Comparison of ENCODE assay signal across 22 cellular contexts in genomic region chr12:124816295-124816854, GRCh38.
"Had no signal": no experiment of that assay in that cellular context is flagged by ENCODE, and none has a peak within 500 bp of the region (broad histone marks: within the 10 kb centered on the region; RNA-seq: fewer than 3 reads in every experiment).

No MANE protein-coding gene starts in this region.

- H3K4me3 ChIP-seq: ascending aorta, breast epithelium, hepatocyte, lower lobe of right lung, prostate gland, right atrium auricular region, skin epidermis had no signal

- H2AFZ ChIP-seq: hepatocyte had no signal

- H3K27me3 ChIP-seq: ascending aorta, breast epithelium, hepatocyte, right atrium auricular region had no signal

- H3K4me1 ChIP-seq: ascending aorta, breast epithelium, lower lobe of right lung, prostate gland, right atrium auricular region had no signal

- H3K36me3 ChIP-seq: breast epithelium, prostate gland had no signal

- DNase-seq: activated CD4-positive, alpha-beta T cell treated with anti-CD3 and anti-CD28 coated beads for 48 hours; activated CD4-positive, CD25-positive, alpha-beta regulatory T cell; activated CD8-positive, alpha-beta T cell treated with anti-CD3 and anti-CD28 coated beads for 36 hours; activated naive CD4-positive, alpha-beta T cell treated with Interleukin-2 at 50 U/mL for 16 hours; activated naive CD8-positive, alpha-beta T cell treated with anti-CD3 and anti-CD28 coated beads, Interleukin-2, amount 50 U/mL, for 24 hours; activated T-cell treated with anti-CD3 and anti-CD28 coated beads, Interleukin-2, amount 50 U/mL, for 1 hour; cerebellar nuclear complex; effector memory CD8-positive, alpha-beta T cell; foreskin fibroblast; left cardiac atrium; lower lobe of right lung; natural killer cell; occipital lobe; SK-N-SH; trophoblast cell had no signal

- ATAC-seq: activated CD8-positive, alpha-beta T cell treated with anti-CD3 and anti-CD28 coated beads for 36 hours; activated naive CD8-positive, alpha-beta T cell treated with anti-CD3 and anti-CD28 coated beads, Interleukin-2, amount 50 U/mL, for 24 hours; activated T-helper 17 cell treated with anti-CD3 and anti-CD28 coated beads, Interleukin-2, amount 50 U/mL, for 72 hours; effector memory CD8-positive, alpha-beta T cell; left cardiac atrium; lower lobe of right lung; natural killer cell had no signal

- H3K9ac ChIP-seq: SK-N-SH had no signal

- H3K4me2 ChIP-seq: hepatocyte, SK-N-SH had no signal

- H3K9me3 ChIP-seq: ascending aorta, breast epithelium, lower lobe of right lung, prostate gland, right atrium auricular region, SK-N-SH had no signal

- H3K27ac ChIP-seq: ascending aorta, hepatocyte, lower lobe of right lung, prostate gland, right atrium auricular region, skin epidermis had no signal
